1 cellular context compared by ENCODE assay signal in the genomic region with DNA sequence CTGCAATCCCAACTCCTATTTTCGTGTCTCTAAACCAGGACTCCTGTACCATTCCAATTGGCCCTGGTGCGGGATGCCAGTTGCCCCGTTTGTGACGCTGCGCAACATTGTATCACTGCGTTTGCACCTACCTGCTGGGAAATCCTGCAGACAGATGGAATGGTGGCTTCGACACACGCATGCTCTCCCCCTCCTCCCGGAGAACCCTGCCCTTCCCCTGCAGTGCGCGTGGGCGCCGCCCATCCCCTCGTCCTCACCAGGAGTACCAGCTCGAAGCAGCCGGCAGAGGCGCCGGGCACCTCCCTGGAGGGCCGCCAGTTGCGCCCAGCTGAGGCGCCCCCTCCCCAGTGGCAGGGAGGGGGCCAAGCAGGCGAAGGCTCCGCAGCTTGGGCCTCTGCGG.
TF ChIP-seq lines count a peak whose summit lies in the region.

No MANE protein-coding gene starts in this region.

TF ChIP-seq in GM23338, 12 proteins besides CTCF, POLR2A, EP300 and RAD21 (continued from another document):
- TF ChIP-seq ZNF462 (CRISPR knock-in tag; IDR thresholded peaks at IDR 0.05) = no peak
- TF ChIP-seq REST (IDR thresholded peaks at IDR 0.05; ENCODE audit: unreplicated experiment) = no peak
- no peak for TF ChIP-seq EZH2 (IDR thresholded peaks at IDR 0.05; ENCODE audit: low read depth, unreplicated experiment)
- TF ChIP-seq POLR2AphosphoS5 (IDR thresholded peaks at IDR 0.05; ENCODE audit: low read depth) = no peak
